Comparison of ENCODE assay signal across 1 cellular context in the genomic region with DNA sequence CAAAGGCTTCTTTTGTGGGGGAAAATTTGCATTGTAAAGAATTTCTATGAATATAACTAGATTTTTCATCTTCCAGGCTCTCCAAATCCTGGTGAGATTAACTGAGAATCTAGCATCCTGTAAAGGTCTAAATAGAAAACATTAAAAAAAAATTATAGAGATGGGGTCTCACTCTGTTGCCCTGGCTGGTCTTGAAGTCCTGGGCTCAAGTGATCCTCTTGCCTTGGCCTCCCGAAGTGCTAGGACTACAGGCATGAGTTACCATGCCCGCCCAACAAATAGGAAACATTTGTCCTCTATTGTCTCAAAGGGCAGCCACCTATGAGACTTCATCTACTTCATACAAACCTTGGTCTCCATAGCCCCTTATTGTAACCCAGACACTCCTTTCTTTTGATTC.
A peak's percentile ranks its signal among the peaks of the same experiment; 100 is the strongest.
TF ChIP-seq lines count a peak whose summit lies in the region.

No MANE protein-coding gene starts in this region.

TF ChIP-seq in K562, 482 proteins besides CTCF, POLR2A, EP300 and RAD21:
- TF ChIP-seq RBM25 (IDR thresholded peaks at IDR 0.05; ENCODE audit: low read depth, low read length, severe bottlenecking), result peak; percentile 38
- no peak for TF ChIP-seq SREBF2 (CRISPR knock-in tag; IDR thresholded peaks at IDR 0.05)
- TF ChIP-seq, protein P1, sequence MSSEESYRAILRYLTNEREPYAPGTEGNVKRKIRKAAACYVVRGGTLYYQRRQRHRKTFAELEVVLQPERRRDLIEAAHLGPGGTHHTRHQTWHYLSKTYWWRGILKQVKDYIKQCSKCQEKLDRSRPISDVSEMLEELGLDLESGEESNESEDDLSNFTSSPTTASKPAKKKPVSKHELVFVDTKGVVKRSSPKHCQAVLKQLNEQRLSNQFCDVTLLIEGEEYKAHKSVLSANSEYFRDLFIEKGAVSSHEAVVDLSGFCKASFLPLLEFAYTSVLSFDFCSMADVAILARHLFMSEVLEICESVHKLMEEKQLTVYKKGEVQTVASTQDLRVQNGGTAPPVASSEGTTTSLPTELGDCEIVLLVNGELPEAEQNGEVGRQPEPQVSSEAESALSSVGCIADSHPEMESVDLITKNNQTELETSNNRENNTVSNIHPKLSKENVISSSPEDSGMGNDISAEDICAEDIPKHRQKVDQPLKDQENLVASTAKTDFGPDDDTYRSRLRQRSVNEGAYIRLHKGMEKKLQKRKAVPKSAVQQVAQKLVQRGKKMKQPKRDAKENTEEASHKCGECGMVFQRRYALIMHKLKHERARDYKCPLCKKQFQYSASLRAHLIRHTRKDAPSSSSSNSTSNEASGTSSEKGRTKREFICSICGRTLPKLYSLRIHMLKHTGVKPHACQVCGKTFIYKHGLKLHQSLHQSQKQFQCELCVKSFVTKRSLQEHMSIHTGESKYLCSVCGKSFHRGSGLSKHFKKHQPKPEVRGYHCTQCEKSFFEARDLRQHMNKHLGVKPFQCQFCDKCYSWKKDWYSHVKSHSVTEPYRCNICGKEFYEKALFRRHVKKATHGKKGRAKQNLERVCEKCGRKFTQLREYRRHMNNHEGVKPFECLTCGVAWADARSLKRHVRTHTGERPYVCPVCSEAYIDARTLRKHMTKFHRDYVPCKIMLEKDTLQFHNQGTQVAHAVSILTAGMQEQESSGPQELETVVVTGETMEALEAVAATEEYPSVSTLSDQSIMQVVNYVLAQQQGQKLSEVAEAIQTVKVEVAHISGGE (CRISPR knock-in tag; IDR thresholded peaks at IDR 0.05), result peak in 1 of 3 experiments; percentile 81; a peak in 1 of 6 replicates
